ENCODE assay signal across 27 cellular contexts in genomic region chr13:109910131-109910530, GRCh38.
"Had no signal": no experiment of that assay in that cellular context is flagged by ENCODE, and none has a peak within 500 bp of the region (broad histone marks: within the 10 kb centered on the region; RNA-seq: fewer than 3 reads in every experiment).

No MANE protein-coding gene starts in this region.

- H3K4me3 ChIP-seq: ascending aorta, body of pancreas, K562 had no signal

- H3K9me3 ChIP-seq: ascending aorta, body of pancreas had no signal

- ATAC-seq: activated CD8-positive, alpha-beta T cell treated with anti-CD3 and anti-CD28 coated beads for 36 hours; activated T-cell treated with anti-CD3 and anti-CD28 coated beads, Interleukin-2, amount 50 U/mL, for 72 hours; activated T-helper 17 cell treated with anti-CD3 and anti-CD28 coated beads, Interleukin-2, amount 50 U/mL, for 72 hours; body of pancreas; K562; Panc1 had no signal

- H3K27me3 ChIP-seq: ascending aorta, body of pancreas had no signal

- H3K36me3 ChIP-seq: ascending aorta had no signal

- H3K4me1 ChIP-seq: body of pancreas had no signal

- DNase-seq: activated CD4-positive, alpha-beta T cell treated with anti-CD3 and anti-CD28 coated beads, Interleukin-2, amount 10 ng/mL, durations not matched to agents 24 days and 14 days; activated CD4-positive, alpha-beta T cell treated with anti-CD3 and anti-CD28 coated beads, Interleukin-2, amount 50 U/mL, for 4 hours; activated CD8-positive, alpha-beta T cell treated with anti-CD3 and anti-CD28 coated beads for 36 hours; activated effector memory CD4-positive, alpha-beta T cell treated with anti-CD3 and anti-CD28 coated beads, Interleukin-2, amount 50 U/mL, for 16 hours; activated naive CD4-positive, alpha-beta T cell; activated naive CD4-positive, alpha-beta T cell treated with anti-CD3 and anti-CD28 coated beads, Interleukin-2, amount 50 U/mL, for 16 hours; activated naive CD8-positive, alpha-beta T cell treated with anti-CD3 and anti-CD28 coated beads for 36 hours; activated T-cell treated with anti-CD3 and anti-CD28 coated beads, Interleukin-2, amount 50 U/mL, for 1 hour; activated T-cell treated with anti-CD3 and anti-CD28 coated beads, Interleukin-2, amount 50 U/mL, for 72 hours; amygdala; body of pancreas; central memory CD4-positive, alpha-beta T cell; NCI-H1092 treated with DMSO at 0.1 percent for 48 hours; NCI-H1417; NCI-H187 treated with DMSO at 0.1 percent for 48 hours; NCI-H2081; NCI-H2171 treated with DMSO at 0.1 percent for 48 hours; NCI-H2227 treated with DMSO at 0.1 percent for 48 hours; NCI-H446; NCI-H510A treated with DMSO at 0.1 percent for 48 hours; NCI-H69; SIG-M5; T1000 had no signal
